1 cellular context compared by ENCODE assay signal in the genomic region with DNA sequence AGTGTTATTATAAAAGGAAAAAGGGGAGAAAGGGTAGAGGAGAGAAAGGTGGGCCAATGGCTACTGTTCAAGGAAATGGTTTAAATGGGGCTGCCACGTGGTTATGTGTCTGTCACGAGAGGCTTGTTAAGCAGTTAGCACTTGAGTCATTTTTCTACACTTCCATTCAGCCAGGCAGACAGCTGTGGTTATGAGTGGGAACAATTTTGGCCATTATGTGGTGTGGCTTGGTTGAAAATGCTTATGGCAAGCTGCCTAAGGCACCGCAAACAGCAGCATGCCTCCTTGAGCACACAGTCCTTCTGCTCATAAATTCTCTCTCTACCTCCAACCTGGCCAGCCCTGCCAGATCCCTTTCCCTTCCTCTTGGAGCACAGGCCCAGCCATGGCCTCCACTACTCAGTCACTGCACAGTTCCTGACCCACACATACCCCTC.
TF ChIP-seq lines count a peak whose summit lies in the region.

No MANE protein-coding gene starts in this region.

TF ChIP-seq in H1, 55 proteins besides CTCF, POLR2A, EP300 and RAD21 (continued from another document):
- TF ChIP-seq GABPA (IDR thresholded peaks at IDR 0.05; ENCODE audit: borderline replicate concordance, insufficient read depth, low read length) (no peak), SAP30 (IDR thresholded peaks at IDR 0.05; ENCODE audit: insufficient read depth, insufficient replicate concordance, low read length) (no peak), SP2 (IDR thresholded peaks at IDR 0.05; ENCODE audit: low read length) (no peak)
